ENCODE assay signal across 9 cellular contexts in the genomic region with DNA sequence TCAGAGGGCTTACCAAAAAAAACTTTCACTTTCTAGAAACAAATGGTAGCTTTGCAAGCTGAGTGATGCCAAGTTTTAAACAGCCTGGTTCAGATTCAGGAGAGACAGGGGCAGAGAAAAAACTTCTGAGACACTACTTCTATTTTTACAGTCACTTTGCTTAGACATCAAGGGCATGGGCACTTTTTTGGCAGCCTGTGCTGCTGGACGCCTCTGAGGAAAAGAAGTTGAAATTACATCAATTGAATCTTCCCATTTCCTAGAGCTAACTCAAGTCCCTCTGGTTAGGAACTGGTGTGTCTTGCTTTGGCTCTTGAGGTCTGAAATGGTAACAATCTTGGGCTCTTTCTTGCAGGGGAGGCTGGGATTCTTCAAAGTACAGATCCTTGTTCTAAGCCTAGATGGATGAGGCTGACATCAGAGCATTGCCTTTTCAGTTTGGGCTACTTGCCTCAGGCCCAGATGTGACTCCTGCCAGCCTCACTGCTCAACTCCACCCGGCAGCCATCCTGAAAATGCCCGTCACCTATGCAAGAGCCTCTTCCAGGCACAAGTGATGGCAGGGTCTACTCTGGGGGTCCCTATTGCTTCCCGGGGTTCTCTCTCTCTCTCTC.
DNase-seq lines count a peak whose midpoint lies in the region; ATAC-seq and TF ChIP-seq lines count a peak whose summit lies in the region.
"Had no signal": no experiment of that assay in that cellular context is flagged by ENCODE, and none has a peak within 500 bp of the region (broad histone marks: within the 10 kb centered on the region; RNA-seq: fewer than 3 reads in every experiment).

No MANE protein-coding gene starts in this region.

- H3K4me3 Mint-ChIP-seq in activated naive CD8-positive, alpha-beta T cell treated with anti-CD3 and anti-CD28 coated beads for 36 hours = peak overlapping the region; percentile 86
- H3K4me3 Mint-ChIP-seq in WTC11 = no peak overlapping the region

- H3K36me3 Mint-ChIP-seq in activated naive CD8-positive, alpha-beta T cell treated with anti-CD3 and anti-CD28 coated beads for 36 hours = peaks cover 38% of the 10 kb centered on the region
- H3K36me3 Mint-ChIP-seq in WTC11 = no peaks in the 10 kb centered on the region; the same call in 1 of the 2 replicates

- POLR2A ChIA-PET in WTC11 (lab: Charles Lee) = no interaction called here

- H3K4me1 Mint-ChIP-seq in activated naive CD8-positive, alpha-beta T cell treated with anti-CD3 and anti-CD28 coated beads for 36 hours = peaks cover 87% of the 10 kb centered on the region
- H3K4me1 Mint-ChIP-seq in WTC11 = peaks cover 37% of the 10 kb centered on the region

- DNase-seq in activated naive CD8-positive, alpha-beta T cell treated with anti-CD3 and anti-CD28 coated beads for 36 hours = no peak
- DNase-seq in omental fat pad (ENCODE audit: low spot score) = no peak
- DNase-seq in SHP77 (lab: John Stamatoyannopoulos, UW) = no peak
- DNase-seq in midbrain (lab: John Stamatoyannopoulos, UW) = no peak
- DNase-seq in mucosa of gallbladder (ENCODE audit: low spot score) = no peak
- no peak for DNase-seq in WTC11 (ENCODE audit: low spot score)
- DNase-seq: NCI-H774 had no signal

- peaks cover 5% of the 10 kb centered on the region for H3K9me3 Mint-ChIP-seq in activated naive CD8-positive, alpha-beta T cell treated with anti-CD3 and anti-CD28 coated beads for 36 hours
- peaks cover 2% of the 10 kb centered on the region; the same call in 1 of the 2 replicates for H3K9me3 Mint-ChIP-seq in WTC11

- TF ChIP-seq CTCF in omental fat pad (IDR thresholded peaks at IDR 0.05) (no peak), WTC11 (IDR thresholded peaks at IDR 0.05) (no peak)

- peaks cover 5% of the 10 kb centered on the region for H3K27me3 Mint-ChIP-seq in activated naive CD8-positive, alpha-beta T cell treated with anti-CD3 and anti-CD28 coated beads for 36 hours
- no peaks in the 10 kb centered on the region for H3K27me3 Mint-ChIP-seq in WTC11 (ENCODE audit: low read depth)

- CTCF ChIA-PET in WTC11 (lab: Charles Lee) = no interaction called here

- peak overlapping the region; percentile 98 for H3K27ac Mint-ChIP-seq in activated naive CD8-positive, alpha-beta T cell treated with anti-CD3 and anti-CD28 coated beads for 36 hours
- no peak overlapping the region; the same call in 1 of the 2 replicates for H3K27ac Mint-ChIP-seq in WTC11

- ATAC-seq in GM18502 (IDR thresholded peaks at IDR 0.05; ENCODE audit: poor library complexity, unreplicated experiment) = peak; percentile 10
- ATAC-seq in HG02884 (IDR thresholded peaks at IDR 0.05; ENCODE audit: unreplicated experiment) = peak; percentile 3
- ATAC-seq in omental fat pad (ENCODE audit: low FRiP score) = peak; percentile 24
- no peak for ATAC-seq in WTC11

TF ChIP-seq in WTC11, 78 proteins besides CTCF, POLR2A, EP300 and RAD21:
- TF ChIP-seq, protein P1, sequence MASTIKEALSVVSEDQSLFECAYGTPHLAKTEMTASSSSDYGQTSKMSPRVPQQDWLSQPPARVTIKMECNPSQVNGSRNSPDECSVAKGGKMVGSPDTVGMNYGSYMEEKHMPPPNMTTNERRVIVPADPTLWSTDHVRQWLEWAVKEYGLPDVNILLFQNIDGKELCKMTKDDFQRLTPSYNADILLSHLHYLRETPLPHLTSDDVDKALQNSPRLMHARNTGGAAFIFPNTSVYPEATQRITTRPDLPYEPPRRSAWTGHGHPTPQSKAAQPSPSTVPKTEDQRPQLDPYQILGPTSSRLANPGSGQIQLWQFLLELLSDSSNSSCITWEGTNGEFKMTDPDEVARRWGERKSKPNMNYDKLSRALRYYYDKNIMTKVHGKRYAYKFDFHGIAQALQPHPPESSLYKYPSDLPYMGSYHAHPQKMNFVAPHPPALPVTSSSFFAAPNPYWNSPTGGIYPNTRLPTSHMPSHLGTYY (CRISPR knock-in tag; IDR thresholded peaks at IDR 0.05) = no peak
- TF ChIP-seq MXD4 (CRISPR knock-in tag; IDR thresholded peaks at IDR 0.05; ENCODE audit: borderline replicate concordance) = no peak
- no peak for TF ChIP-seq GABPB1 (CRISPR knock-in tag; IDR thresholded peaks at IDR 0.05)
